11 cellular contexts compared by ENCODE assay signal in the genomic region with DNA sequence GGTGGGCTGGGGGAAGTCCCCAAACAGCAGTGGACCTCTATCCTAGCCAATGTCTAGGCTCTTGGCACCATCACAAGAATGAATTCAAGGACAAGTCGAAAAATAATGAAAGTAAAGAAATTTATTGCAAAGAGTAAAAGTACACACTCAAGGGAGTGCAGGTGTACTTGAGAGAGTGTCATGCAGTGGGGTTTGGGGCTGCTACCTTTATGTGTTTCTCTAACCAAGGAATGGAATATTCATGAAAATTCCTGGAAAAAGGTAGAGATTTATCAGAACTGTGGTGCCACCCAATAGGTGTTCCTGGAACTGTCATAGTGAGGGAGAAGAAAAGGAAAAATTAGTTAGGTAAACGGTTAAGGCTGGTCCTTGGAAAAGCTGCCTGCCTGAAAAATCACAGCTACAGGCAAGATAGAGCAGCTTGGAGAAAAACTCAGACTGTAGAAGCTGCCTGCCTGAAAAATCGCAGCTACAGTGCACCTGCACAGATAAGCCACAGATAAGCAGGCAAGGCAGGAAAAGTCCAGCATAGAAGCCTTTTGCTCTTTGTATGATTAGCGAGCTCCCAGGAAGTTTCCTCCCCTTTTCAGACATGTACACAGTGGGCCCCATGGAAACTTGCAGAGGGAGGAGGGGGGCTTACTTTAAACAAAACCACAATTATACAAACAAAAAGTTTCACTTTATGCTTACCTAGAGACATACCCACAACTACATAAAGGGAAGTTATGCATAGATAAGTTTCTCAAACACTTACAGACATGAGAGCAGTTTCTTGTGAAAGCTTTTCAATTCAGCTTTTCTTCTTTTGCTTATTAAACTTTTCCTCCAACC.
DNase-seq lines count a peak whose midpoint lies in the region; ATAC-seq and TF ChIP-seq lines count a peak whose summit lies in the region.
"Had no signal": no experiment of that assay in that cellular context is flagged by ENCODE, and none has a peak within 500 bp of the region (broad histone marks: within the 10 kb centered on the region; RNA-seq: fewer than 3 reads in every experiment).

No MANE protein-coding gene starts in this region.

- TF ChIP-seq POLR2A in transverse colon (IDR thresholded peaks at IDR 0.05) (no peak), esophagus muscularis mucosa (IDR thresholded peaks at IDR 0.05; ENCODE audit: low read depth) (no peak)

- no peaks in the 10 kb centered on the region for H3K27me3 Mint-ChIP-seq in activated CD4-positive, alpha-beta T cell treated with anti-CD3 and anti-CD28 coated beads, Interleukin-2, amount 10 ng/mL, durations not matched to agents 7 days and 5 days

- peak; percentile 94 for ATAC-seq in HG02678 (IDR thresholded peaks at IDR 0.05; ENCODE audit: unreplicated experiment)

- CTCF ChIA-PET in activated CD4-positive, alpha-beta T cell treated with anti-CD3 and anti-CD28 coated beads, Interleukin-2, amount 10 ng/mL, durations not matched to agents 7 days and 5 days (lab: Charles Lee): interaction anchor here (1.1 to 1.2 kb wide), 2 partner anchors 15 to 85 kb away, joined by 3 read pairs; no protein-coding TSS in a partner anchor
- CTCF ChIA-PET in A673 (lab: Charles Lee): no interaction called here

- H3K36me3 Mint-ChIP-seq in activated CD4-positive, alpha-beta T cell treated with anti-CD3 and anti-CD28 coated beads, Interleukin-2, amount 10 ng/mL, durations not matched to agents 7 days and 5 days (ENCODE audit: low read depth): peaks cover 8% of the 10 kb centered on the region

- peak; percentile 23 for DNase-seq in activated CD4-positive, alpha-beta T cell treated with anti-CD3 and anti-CD28 coated beads, Interleukin-2, amount 10 ng/mL, durations not matched to agents 7 days and 5 days
- no peak for DNase-seq in activated CD4-positive, alpha-beta T cell treated with anti-CD3 and anti-CD28 coated beads, Interleukin-2, amount 50 U/mL, for 4 hours
- peak; percentile 85 for DNase-seq in OCI-M1 (lab: John Stamatoyannopoulos, UW)
- peak; percentile 34 for DNase-seq in transverse colon
- no peak for DNase-seq in esophagus muscularis mucosa (ENCODE audit: extremely low spot score)
- DNase-seq in NCI-H2227 treated with DMSO at 0.1 percent for 48 hours (lab: John Stamatoyannopoulos, UW): no peak
- DNase-seq in A673 (ENCODE audit: low spot score): no peak
- DNase-seq: effector CD4-positive, alpha-beta T cell; stimulated activated CD4-positive, alpha-beta T cell treated with anti-CD3 and anti-CD28 coated beads, Interleukin-2, amount 100 ng/mL, for 48 hours had no signal

- H3K9me3 Mint-ChIP-seq in activated CD4-positive, alpha-beta T cell treated with anti-CD3 and anti-CD28 coated beads, Interleukin-2, amount 10 ng/mL, durations not matched to agents 7 days and 5 days: peaks cover 7% of the 10 kb centered on the region

- H3K9me3 ChIP-seq in transverse colon (no peaks in the 10 kb centered on the region), esophagus muscularis mucosa (no peaks in the 10 kb centered on the region), A673 (ENCODE audit: low read depth, low read length, poor library complexity, severe bottlenecking) (no peaks in the 10 kb centered on the region)
- H3K9me3 ChIP-seq: thoracic aorta had no signal

- TF ChIP-seq CTCF in transverse colon (IDR thresholded peaks at IDR 0.05) (no peak), esophagus muscularis mucosa (IDR thresholded peaks at IDR 0.05) (no peak), A673 (conservative IDR thresholded peaks at IDR 0.05; ENCODE audit: low read depth, low read length) (no peak)

- in situ Hi-C loops in transverse colon (cut with MboI; ENCODE audit: low pct_ligation_motif_present in 1 of 4, low pct_unique_long_range_greater_than_20kb in 1 of 4, low sequenced_read_pairs in 3 of 4): no loop called here

- H3K27ac ChIP-seq in transverse colon (peak overlapping the region; percentile 44 to 63 (median 55)), esophagus muscularis mucosa (replicated peaks in 1 of 4) (no peak overlapping the region), A673 (ENCODE audit: low read depth, low read length, poor library complexity, severe bottlenecking) (no peak overlapping the region)
- H3K27ac ChIP-seq: thoracic aorta had no signal

- H3K4me3 Mint-ChIP-seq in activated CD4-positive, alpha-beta T cell treated with anti-CD3 and anti-CD28 coated beads, Interleukin-2, amount 10 ng/mL, durations not matched to agents 7 days and 5 days: no peak overlapping the region

- POLR2A ChIA-PET in activated CD4-positive, alpha-beta T cell treated with anti-CD3 and anti-CD28 coated beads, Interleukin-2, amount 10 ng/mL, durations not matched to agents 7 days and 5 days (lab: Charles Lee): no interaction called here
- POLR2A ChIA-PET in A673 (lab: Charles Lee; ENCODE audit: low non-redundant PET): no interaction called here

- H3K4me1 ChIP-seq in transverse colon (peaks cover 0 to 18% (median 2%) of the 10 kb centered on the region in 4 donors), esophagus muscularis mucosa (no peaks in the 10 kb centered on the region), A673 (ENCODE audit: insufficient read depth, low read length, poor library complexity, severe bottlenecking) (no peaks in the 10 kb centered on the region)

- intact Hi-C loops in transverse colon (cut with DNase I; ENCODE audit: low total_unique reads): no loop called here
- intact Hi-C loops in esophagus muscularis mucosa (cut with DNase I): no loop called here
- intact Hi-C loops in A673 (cut with micrococcal nuclease; ENCODE audit: unreplicated experiment): no loop called here

- H3K4me1 Mint-ChIP-seq in activated CD4-positive, alpha-beta T cell treated with anti-CD3 and anti-CD28 coated beads, Interleukin-2, amount 10 ng/mL, durations not matched to agents 7 days and 5 days: peaks cover 14% of the 10 kb centered on the region

- BruUV-seq in A673 (replicated peaks; lab: Mats Ljungman, UMichigan): no TSS peak

- TF ChIP-seq EP300 in transverse colon (IDR thresholded peaks at IDR 0.05; ENCODE audit: low read depth): no peak
- no peak for TF ChIP-seq EP300 in esophagus muscularis mucosa (IDR thresholded peaks at IDR 0.05)

- no peak overlapping the region for H3K27ac Mint-ChIP-seq in activated CD4-positive, alpha-beta T cell treated with anti-CD3 and anti-CD28 coated beads, Interleukin-2, amount 10 ng/mL, durations not matched to agents 7 days and 5 days

- 33 to 41% methylated on average over 4 of the region's 4 CpGs for WGBS in transverse colon (ENCODE audit: low coverage in 1 of 2), 2 donors
- WGBS in esophagus muscularis mucosa: 64% methylated on average over 4 of the region's 4 CpGs

- H3K36me3 ChIP-seq in transverse colon: peaks cover 0 to 10% (median 3%) of the 10 kb centered on the region in 4 donors
- H3K36me3 ChIP-seq in esophagus muscularis mucosa: peaks cover 0 to 41% (median 18%) of the 10 kb centered on the region in 4 donors
- H3K36me3 ChIP-seq in A673 (ENCODE audit: insufficient read depth, low read length, poor library complexity, severe bottlenecking): no peaks in the 10 kb centered on the region

- H3K4me3 ChIP-seq in transverse colon (no peak overlapping the region), esophagus muscularis mucosa (no peak overlapping the region), A673 (ENCODE audit: low read depth, low read length, poor library complexity, severe bottlenecking) (no peak overlapping the region)
- H3K4me3 ChIP-seq: thoracic aorta had no signal

- no peaks in the 10 kb centered on the region for H3K27me3 ChIP-seq in transverse colon
- no peaks in the 10 kb centered on the region for H3K27me3 ChIP-seq in esophagus muscularis mucosa
- H3K27me3 ChIP-seq in A673 (replicated peaks; ENCODE audit: insufficient read depth, low read depth, low read length, poor library complexity): no peaks in the 10 kb centered on the region

Comparison
In these comparisons a context has a peak if more than half of its experiments do, and no peak if none do; other contexts are left out.
1. DNase-seq: peak in activated CD4-positive, alpha-beta T cell treated with anti-CD3 and anti-CD28 coated beads, Interleukin-2, amount 10 ng/mL, durations not matched to agents 7 days and 5 days (single experiment), OCI-M1 (single experiment) and transverse colon (single experiment); none in activated CD4-positive, alpha-beta T cell treated with anti-CD3 and anti-CD28 coated beads, Interleukin-2, amount 50 U/mL, for 4 hours (0 of 2), esophagus muscularis mucosa (single experiment), NCI-H2227 treated with DMSO at 0.1 percent for 48 hours (single experiment) and A673 (single experiment).
2. H3K27ac ChIP-seq: peak in transverse colon (4 of 4); none in esophagus muscularis mucosa (0 of 4) and A673 (single experiment).